1 cellular context compared by ENCODE assay signal in the genomic region with DNA sequence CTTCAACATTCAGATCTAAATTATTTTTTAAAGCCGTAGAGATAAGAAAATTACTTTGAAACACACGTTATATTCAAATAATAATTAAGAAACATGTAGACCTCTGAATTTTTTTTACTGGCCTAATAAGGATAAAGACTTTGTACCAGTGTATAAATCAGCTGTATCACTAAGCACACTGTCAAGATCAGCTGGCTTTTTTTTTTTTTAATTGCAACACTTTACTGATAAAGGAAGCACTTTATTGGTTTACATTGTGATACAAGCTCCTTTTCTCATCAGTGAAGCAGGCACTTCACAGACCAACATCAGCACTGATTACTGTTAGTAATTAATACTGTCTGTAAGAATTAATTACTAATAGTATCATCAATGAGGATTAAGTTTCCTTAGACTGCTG.
TF ChIP-seq lines count a peak whose summit lies in the region.

No MANE protein-coding gene starts in this region.

TF ChIP-seq in GM12878, 131 proteins besides CTCF, POLR2A, EP300 and RAD21 (continued from another document):
- TF ChIP-seq, protein P1, sequence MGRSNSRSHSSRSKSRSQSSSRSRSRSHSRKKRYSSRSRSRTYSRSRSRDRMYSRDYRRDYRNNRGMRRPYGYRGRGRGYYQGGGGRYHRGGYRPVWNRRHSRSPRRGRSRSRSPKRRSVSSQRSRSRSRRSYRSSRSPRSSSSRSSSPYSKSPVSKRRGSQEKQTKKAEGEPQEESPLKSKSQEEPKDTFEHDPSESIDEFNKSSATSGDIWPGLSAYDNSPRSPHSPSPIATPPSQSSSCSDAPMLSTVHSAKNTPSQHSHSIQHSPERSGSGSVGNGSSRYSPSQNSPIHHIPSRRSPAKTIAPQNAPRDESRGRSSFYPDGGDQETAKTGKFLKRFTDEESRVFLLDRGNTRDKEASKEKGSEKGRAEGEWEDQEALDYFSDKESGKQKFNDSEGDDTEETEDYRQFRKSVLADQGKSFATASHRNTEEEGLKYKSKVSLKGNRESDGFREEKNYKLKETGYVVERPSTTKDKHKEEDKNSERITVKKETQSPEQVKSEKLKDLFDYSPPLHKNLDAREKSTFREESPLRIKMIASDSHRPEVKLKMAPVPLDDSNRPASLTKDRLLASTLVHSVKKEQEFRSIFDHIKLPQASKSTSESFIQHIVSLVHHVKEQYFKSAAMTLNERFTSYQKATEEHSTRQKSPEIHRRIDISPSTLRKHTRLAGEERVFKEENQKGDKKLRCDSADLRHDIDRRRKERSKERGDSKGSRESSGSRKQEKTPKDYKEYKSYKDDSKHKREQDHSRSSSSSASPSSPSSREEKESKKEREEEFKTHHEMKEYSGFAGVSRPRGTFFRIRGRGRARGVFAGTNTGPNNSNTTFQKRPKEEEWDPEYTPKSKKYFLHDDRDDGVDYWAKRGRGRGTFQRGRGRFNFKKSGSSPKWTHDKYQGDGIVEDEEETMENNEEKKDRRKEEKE (IDR thresholded peaks at IDR 0.05) = no peak
